Comparison of ENCODE assay signal across 2 cellular contexts in the genomic region with DNA sequence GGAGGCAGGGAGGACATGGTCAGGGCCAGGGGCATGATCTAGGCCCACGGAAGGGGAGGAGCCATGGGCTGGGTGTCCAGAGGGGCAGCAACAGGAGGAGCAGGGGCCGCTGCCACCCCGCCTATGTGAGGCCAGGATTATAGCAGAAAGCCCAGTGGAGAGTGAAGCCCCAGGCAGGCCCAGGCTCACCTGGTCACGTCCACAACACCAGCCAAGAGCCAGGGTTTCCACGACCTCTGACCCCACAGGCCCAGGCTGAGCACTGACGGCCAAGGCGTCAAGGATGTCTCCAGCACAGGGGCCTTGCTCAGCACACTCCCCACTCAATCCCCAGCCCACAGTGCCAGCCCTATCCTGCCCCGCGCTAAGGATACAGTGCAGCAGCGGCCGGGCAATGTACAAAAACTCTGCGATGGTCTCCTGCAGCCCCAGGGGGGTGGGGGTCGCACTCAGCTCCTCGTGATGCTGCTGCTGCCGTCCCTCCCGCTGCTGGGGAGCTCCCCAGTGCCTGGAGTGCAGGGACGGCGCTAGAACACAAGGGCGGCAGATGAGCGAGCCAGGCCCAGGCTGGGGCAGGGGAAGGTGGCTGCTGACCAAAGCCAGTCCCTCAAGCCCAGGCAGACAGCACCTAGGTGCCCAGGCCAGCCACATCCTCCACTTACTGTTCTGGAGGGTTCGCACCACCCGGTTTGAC.
TF ChIP-seq lines count a peak whose summit lies in the region.

No MANE protein-coding gene starts in this region.

TF ChIP-seq in GM12878, 131 proteins besides CTCF, POLR2A, EP300 and RAD21:
- TF ChIP-seq SRF (IDR thresholded peaks at IDR 0.05; ENCODE audit: low read depth in 2 of 2, low read length in 2 of 2) (no peak), SMARCA5 (IDR thresholded peaks at IDR 0.05) (no peak), ZNF217 (IDR thresholded peaks at IDR 0.05) (no peak)

TF ChIP-seq in liver, 16 proteins besides CTCF, POLR2A, EP300 and RAD21:
- no peak for TF ChIP-seq NR2F2 (IDR thresholded peaks at IDR 0.05)
- no peak for TF ChIP-seq FOXA2 (IDR thresholded peaks at IDR 0.05)
- TF ChIP-seq, protein P1, sequence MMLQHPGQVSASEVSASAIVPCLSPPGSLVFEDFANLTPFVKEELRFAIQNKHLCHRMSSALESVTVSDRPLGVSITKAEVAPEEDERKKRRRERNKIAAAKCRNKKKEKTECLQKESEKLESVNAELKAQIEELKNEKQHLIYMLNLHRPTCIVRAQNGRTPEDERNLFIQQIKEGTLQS (IDR thresholded peaks at IDR 0.05) = no peak
- TF ChIP-seq, protein P2, sequence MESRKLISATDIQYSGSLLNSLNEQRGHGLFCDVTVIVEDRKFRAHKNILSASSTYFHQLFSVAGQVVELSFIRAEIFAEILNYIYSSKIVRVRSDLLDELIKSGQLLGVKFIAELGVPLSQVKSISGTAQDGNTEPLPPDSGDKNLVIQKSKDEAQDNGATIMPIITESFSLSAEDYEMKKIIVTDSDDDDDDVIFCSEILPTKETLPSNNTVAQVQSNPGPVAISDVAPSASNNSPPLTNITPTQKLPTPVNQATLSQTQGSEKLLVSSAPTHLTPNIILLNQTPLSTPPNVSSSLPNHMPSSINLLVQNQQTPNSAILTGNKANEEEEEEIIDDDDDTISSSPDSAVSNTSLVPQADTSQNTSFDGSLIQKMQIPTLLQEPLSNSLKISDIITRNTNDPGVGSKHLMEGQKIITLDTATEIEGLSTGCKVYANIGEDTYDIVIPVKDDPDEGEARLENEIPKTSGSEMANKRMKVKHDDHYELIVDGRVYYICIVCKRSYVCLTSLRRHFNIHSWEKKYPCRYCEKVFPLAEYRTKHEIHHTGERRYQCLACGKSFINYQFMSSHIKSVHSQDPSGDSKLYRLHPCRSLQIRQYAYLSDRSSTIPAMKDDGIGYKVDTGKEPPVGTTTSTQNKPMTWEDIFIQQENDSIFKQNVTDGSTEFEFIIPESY (IDR thresholded peaks at IDR 0.05) = no peak
- no peak for TF ChIP-seq MAX (IDR thresholded peaks at IDR 0.05)
- no peak for TF ChIP-seq FOXA1 (IDR thresholded peaks at IDR 0.05)
- no peak for TF ChIP-seq RXRA (IDR thresholded peaks at IDR 0.05)
TF ChIP-seq in liver: peak in this region for 0.
